Comparison of ENCODE assay signal across 9 cellular contexts in genomic region chr18:62618735-62619134, GRCh38.
"Had no signal": no experiment of that assay in that cellular context is flagged by ENCODE, and none has a peak within 500 bp of the region (broad histone marks: within the 10 kb centered on the region; RNA-seq: fewer than 3 reads in every experiment).

No MANE protein-coding gene starts in this region.

- H3K4me2 ChIP-seq: GM23338 had no signal

- H2AFZ ChIP-seq: GM23338 had no signal

- DNase-seq: H9, HCEC 1CT, HFFc6, KG1 had no signal

- H3K27ac ChIP-seq: HL-60 had no signal

- H3K4me3 ChIP-seq: GM23338 had no signal

- FAIRE-seq: H1, H54, HepG2 had no signal

- ATAC-seq: GM23338, HepG2 had no signal
